ENCODE assay signal across 8 cellular contexts in genomic region chr21:34022557-34023335, GRCh38. TPM values are rescaled to one million over a fixed set of nuclear protein-coding genes. Genes with fewer than 3 reads are reported as not detected.
A peak's percentile ranks its signal among the peaks of the same experiment; 100 is the strongest.
DNase-seq lines count a peak whose midpoint lies in the region; ATAC-seq and TF ChIP-seq lines count a peak whose summit lies in the region.

No MANE protein-coding gene starts in this region.

- peaks cover 0 to under 1% of the 10 kb centered on the region in 2 donors for H3K9me3 Mint-ChIP-seq in stimulated activated naive CD8-positive, alpha-beta T cell treated with anti-CD3 and anti-CD28 coated beads, Interleukin-15, amount 100 ng/mL, for 72 hours

- H3K4me1 ChIP-seq in cardiac muscle cell (ENCODE audit: low read depth) (peaks cover 26% of the 10 kb centered on the region), gastroesophageal sphincter (peaks cover 0 to 22% (median 0%) of the 10 kb centered on the region in 3 donors)

- H3K27ac ChIP-seq in cardiac muscle cell: peak overlapping the region; percentile 75
- H3K27ac ChIP-seq in gastroesophageal sphincter: no peak overlapping the region

- H3K4me3 Mint-ChIP-seq in stimulated activated naive CD8-positive, alpha-beta T cell treated with anti-CD3 and anti-CD28 coated beads, Interleukin-15, amount 100 ng/mL, for 72 hours: no peak overlapping the region

- H3K27ac Mint-ChIP-seq in stimulated activated naive CD8-positive, alpha-beta T cell treated with anti-CD3 and anti-CD28 coated beads, Interleukin-15, amount 100 ng/mL, for 72 hours: peak overlapping the region in 1 of 2 donors; percentile 47

- no peaks in the 10 kb centered on the region for H3K27me3 Mint-ChIP-seq in stimulated activated naive CD8-positive, alpha-beta T cell treated with anti-CD3 and anti-CD28 coated beads, Interleukin-15, amount 100 ng/mL, for 72 hours

- H3K4me3 ChIP-seq in cardiac muscle cell: no peak overlapping the region
- no peak overlapping the region for H3K4me3 ChIP-seq in gastroesophageal sphincter

- peaks cover 18% of the 10 kb centered on the region for H3K4me1 Mint-ChIP-seq in stimulated activated naive CD8-positive, alpha-beta T cell treated with anti-CD3 and anti-CD28 coated beads, Interleukin-15, amount 100 ng/mL, for 72 hours

- TF ChIP-seq CTCF in cardiac muscle cell (IDR thresholded peaks at IDR 0.05; ENCODE audit: low read depth, low read length) (no peak), gastroesophageal sphincter (IDR thresholded peaks at IDR 0.05) (no peak)

- H3K27me3 ChIP-seq in cardiac muscle cell (no peaks in the 10 kb centered on the region), gastroesophageal sphincter (no peaks in the 10 kb centered on the region)

- no peak for TF ChIP-seq POLR2A in gastroesophageal sphincter (IDR thresholded peaks at IDR 0.05)

- ATAC-seq in Right ventricle myocardium inferior (no peak), gastroesophageal sphincter (peak; percentile 31), GM21367 (IDR thresholded peaks at IDR 0.05; ENCODE audit: unreplicated experiment) (no peak)
- peak; percentile 77 for ATAC-seq in stimulated activated naive CD8-positive, alpha-beta T cell treated with anti-CD3 and anti-CD28 coated beads, Interleukin-15, amount 100 ng/mL, for 72 hours

- in situ Hi-C loops in G401 (cut with HindIII; ENCODE audit: low sequenced_read_pairs): no loop called here

- 21 to 73% methylated on average over 2 to 3 of the region's 3 CpGs for WGBS in gastroesophageal sphincter (ENCODE audit: low coverage in 1 of 2), 2 donors

- H3K9me3 ChIP-seq in cardiac muscle cell (ENCODE audit: low read depth): no peaks in the 10 kb centered on the region
- peaks cover 0 to 7% (median 0%) of the 10 kb centered on the region in 3 donors for H3K9me3 ChIP-seq in gastroesophageal sphincter

- no peak for TF ChIP-seq EP300 in gastroesophageal sphincter (IDR thresholded peaks at IDR 0.05)

- intact Hi-C loops in Right ventricle myocardium inferior (cut with DNase I): no loop called here

- H3K36me3 ChIP-seq in cardiac muscle cell (no peaks in the 10 kb centered on the region), gastroesophageal sphincter (no peaks in the 10 kb centered on the region)

- DNase-seq in cardiac muscle cell (ENCODE audit: low read depth in 1 of 2, low spot score in 1 of 2) (peak in 1 of 2 donors; percentile 17), Right ventricle myocardium inferior (ENCODE audit: missing footprints) (no peak), SW480 (ENCODE audit: low spot score) (peak; percentile 92), NCI-H187 treated with DMSO at 0.1 percent for 48 hours (lab: John Stamatoyannopoulos, UW) (no peak), G401 (ENCODE audit: low spot score) (no peak)
- peak in 1 of 2 donors; percentile 34 for DNase-seq in stimulated activated naive CD8-positive, alpha-beta T cell treated with anti-CD3 and anti-CD28 coated beads, Interleukin-15, amount 100 ng/mL, for 72 hours

RNA-seq across cellular contexts. Expression of gene MRPS6, which starts 50.6 kb away (rescaled TPM):
- 83.7 and 83.8 TPM in 2 replicates for total RNA-seq in cardiac muscle cell
- 314 and 335 TPM in 2 replicates for polyA plus RNA-seq in cardiac muscle cell
- total RNA-seq in Right ventricle myocardium inferior: 72.2 TPM
- 10 to 100 TPM; 33.1 to 63.7 (median 39.3) TPM for total RNA-seq in gastroesophageal sphincter
- 53.8 and 118 TPM in 2 replicates for total RNA-seq in G401 (2014; rRNA removed; shearing (Covaris generic))

RNA-seq across cellular contexts. Expression of gene SLC5A3, which starts 50.6 kb away (rescaled TPM):
- total RNA-seq in cardiac muscle cell (11.5 and 17.0 TPM in 2 replicates), Right ventricle myocardium inferior (6.2 TPM), gastroesophageal sphincter (10 to 100 TPM; 11.5 to 29.6 (median 24.4) TPM)
- polyA plus RNA-seq in cardiac muscle cell: 3.0 and 4.1 TPM in 2 replicates
- 33.8 and 48.4 TPM in 2 replicates for total RNA-seq in G401 (2014; rRNA removed; shearing (Covaris generic))

Comparison
In these comparisons a context has a peak if more than half of its experiments do, and no peak if none do; other contexts are left out.
1. ATAC-seq: peak in gastroesophageal sphincter (single experiment) and stimulated activated naive CD8-positive, alpha-beta T cell treated with anti-CD3 and anti-CD28 coated beads, Interleukin-15, amount 100 ng/mL, for 72 hours (single experiment); none in Right ventricle myocardium inferior (single experiment) and GM21367 (single experiment).